In the genomic region with DNA sequence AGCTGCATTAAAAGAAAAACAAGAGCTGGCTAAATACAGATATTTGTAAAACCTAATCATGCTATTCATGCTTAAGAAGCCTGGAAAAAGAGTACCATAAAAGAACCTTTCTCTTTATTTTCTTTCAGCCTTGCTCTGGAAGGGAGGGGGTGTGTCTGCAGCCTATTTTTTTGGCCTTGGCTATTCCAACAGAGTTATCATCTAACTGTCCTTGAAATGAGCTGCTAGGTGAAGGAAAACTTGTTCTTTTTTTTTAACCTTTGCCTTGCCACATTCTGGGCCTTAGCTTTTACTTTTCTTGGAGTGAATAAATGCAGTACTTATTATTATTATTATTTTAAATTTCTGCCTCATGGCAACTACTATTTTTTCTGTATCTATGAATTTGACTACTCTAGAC, we compare ENCODE assay signal across 17 cellular contexts.
DNase-seq lines count a peak whose midpoint lies in the region; ATAC-seq, FAIRE-seq and TF ChIP-seq lines count a peak whose summit lies in the region.
"Had no signal": no experiment of that assay in that cellular context is flagged by ENCODE, and none has a peak within 500 bp of the region (broad histone marks: within the 10 kb centered on the region; RNA-seq: fewer than 3 reads in every experiment).

No MANE protein-coding gene starts in this region.

- H3K9ac ChIP-seq in HepG2 (ENCODE audit: insufficient read depth, low read depth, low read length) = no peak overlapping the region
- no peak overlapping the region for H3K9ac ChIP-seq in neural progenitor cell
- H3K9ac ChIP-seq: BLaER1, GM23248 had no signal

- POLR2A ChIA-PET in HepG2 (lab: Yijun Ruan, JAX) = no interaction called here

- in situ Hi-C loops in HepG2 (cut with HindIII; ENCODE audit: extremely low pct_ligation_motif_present, low pct_unique_long_range_greater_than_20kb) = no loop called here

- intact Hi-C loops in HepG2 (cut with micrococcal nuclease; ENCODE audit: unreplicated experiment) (loop anchor here (10.0 kb wide), 2 partner anchors 103 to 193 kb away; no protein-coding TSS in a partner anchor), right lobe of liver (cut with DNase I) (no loop called here)

- no peaks in the 10 kb centered on the region for H3F3A ChIP-seq in neural progenitor cell (ENCODE audit: low read depth)

- H3K4me3 ChIP-seq in HepG2 (replicated peaks in 1 of 3; ENCODE audit: insufficient read depth in 1 of 3, low read depth in 2 of 3, low read length in 3 of 3) = no peak overlapping the region
- H3K4me3 ChIP-seq in right lobe of liver = no peak overlapping the region
- H3K4me3 ChIP-seq in neural progenitor cell = no peak overlapping the region
- no peak overlapping the region for H3K4me3 ChIP-seq in thoracic aorta
- H3K4me3 ChIP-seq: BLaER1, GM23248 had no signal

- no peak for DNase-seq in HepG2 (ENCODE audit: low spot score)
- no peak for DNase-seq in right lobe of liver
- no peak for DNase-seq in neural progenitor cell (ENCODE audit: low spot score)
- no peak for DNase-seq in thoracic aorta (ENCODE audit: low spot score)
- DNase-seq: 8988T; AML-193; Caco-2; CD8-positive, alpha-beta memory T cell; DMS53; GF-D8; GM23248 had no signal

- H3K27ac ChIP-seq in HepG2 (ENCODE audit: extremely low read length, insufficient read depth, low read length) (no peak overlapping the region), right lobe of liver (no peak overlapping the region), neural progenitor cell (no peak overlapping the region), thoracic aorta (peak overlapping the region; percentile 67 to 72)
- H3K27ac ChIP-seq: BLaER1, GM23248 had no signal

- BruUV-seq in HepG2 (replicated peaks; lab: Mats Ljungman, UMichigan) = no TSS peak

- no peaks in the 10 kb centered on the region for H3K27me3 Mint-ChIP-seq in neural progenitor cell (ENCODE audit: insufficient read depth, low read depth)

- H3K36me3 ChIP-seq in HepG2 (replicated peaks in 1 of 2; ENCODE audit: control insufficient read depth in 1 of 2, insufficient read depth in 2 of 2, low read length in 2 of 2) (no peaks in the 10 kb centered on the region), right lobe of liver (no peaks in the 10 kb centered on the region), neural progenitor cell (no peaks in the 10 kb centered on the region), thoracic aorta (no peaks in the 10 kb centered on the region)
- H3K36me3 ChIP-seq: BLaER1 had no signal

- H3K4me1 Mint-ChIP-seq in neural progenitor cell = no peaks in the 10 kb centered on the region
- H3K4me1 Mint-ChIP-seq: CD8-positive, alpha-beta memory T cell had no signal

- ATAC-seq in HepG2 = no peak
- ATAC-seq in right lobe of liver = no peak
- ATAC-seq in thoracic aorta (ENCODE audit: insufficient number of reproducible peaks, low FRiP score, low read depth) = no peak
- no peak for ATAC-seq in HG03108 (IDR thresholded peaks at IDR 0.05; ENCODE audit: unreplicated experiment)
- no peak for ATAC-seq in GM19467 (IDR thresholded peaks at IDR 0.05; ENCODE audit: unreplicated experiment)
- no peak for ATAC-seq in GM21825 (IDR thresholded peaks at IDR 0.05; ENCODE audit: unreplicated experiment)

- H3K9me3 ChIP-seq in HepG2 (ENCODE audit: low read length) (no peaks in the 10 kb centered on the region), right lobe of liver (no peaks in the 10 kb centered on the region), neural progenitor cell (ENCODE audit: low read depth) (no peaks in the 10 kb centered on the region), thoracic aorta (no peaks in the 10 kb centered on the region)
- H3K9me3 ChIP-seq: BLaER1, Caco-2 had no signal

- TF ChIP-seq EP300 in HepG2 (IDR thresholded peaks at IDR 0.05; ENCODE audit: low read depth in 2 of 2, low read length in 2 of 2) (no peak), HepG2 (CRISPR knock-in tag; IDR thresholded peaks at IDR 0.05; ENCODE audit: borderline replicate concordance) (no peak)

- TF ChIP-seq CTCF in HepG2 (CRISPR knock-in tag; IDR thresholded peaks at IDR 0.05) (no peak), right lobe of liver (IDR thresholded peaks at IDR 0.05) (no peak), neural progenitor cell (IDR thresholded peaks at IDR 0.05) (no peak), thoracic aorta (IDR thresholded peaks at IDR 0.05) (no peak)

- H3K9me3 Mint-ChIP-seq in neural progenitor cell = no peaks in the 10 kb centered on the region
- H3K9me3 Mint-ChIP-seq: CD8-positive, alpha-beta memory T cell had no signal

- TF ChIP-seq RAD21 in HepG2 (CRISPR knock-in tag; IDR thresholded peaks at IDR 0.05) = no peak

- H3K79me2 ChIP-seq in HepG2 (ENCODE audit: insufficient read depth, low read length) (no peaks in the 10 kb centered on the region), neural progenitor cell (ENCODE audit: low read depth) (no peaks in the 10 kb centered on the region)

- H3K4me1 ChIP-seq in HepG2 (ENCODE audit: insufficient read depth, low read length) (peaks cover 32% of the 10 kb centered on the region), right lobe of liver (no peaks in the 10 kb centered on the region), neural progenitor cell (peaks cover 35% of the 10 kb centered on the region), thoracic aorta (ENCODE audit: control insufficient read depth in 1 of 2, low read depth in 2 of 2) (peaks cover 7 to 30% of the 10 kb centered on the region in 2 donors)
- H3K4me1 ChIP-seq: Caco-2 had no signal

- H3K27ac Mint-ChIP-seq in neural progenitor cell = no peak overlapping the region
- H3K27ac Mint-ChIP-seq: CD8-positive, alpha-beta memory T cell had no signal

- no peak overlapping the region for H3K4me3 Mint-ChIP-seq in neural progenitor cell

- H3K27me3 ChIP-seq in HepG2 (ENCODE audit: control insufficient read depth in 1 of 2, insufficient read depth in 2 of 2, low read length in 2 of 2) (no peaks in the 10 kb centered on the region), right lobe of liver (no peaks in the 10 kb centered on the region), neural progenitor cell (no peaks in the 10 kb centered on the region), thoracic aorta (replicated peaks; ENCODE audit: insufficient read depth) (no peaks in the 10 kb centered on the region)
- H3K27me3 ChIP-seq: BLaER1 had no signal

- CTCF ChIA-PET in HepG2 (lab: Yijun Ruan, JAX; ENCODE audit: low intra/inter-chr PET ratio, low total read pairs) = no interaction called here

- no peak overlapping the region; the same call in 1 of the 2 replicates for H3K4me2 ChIP-seq in HepG2 (ENCODE audit: low read depth, low read length)
- peak overlapping the region; percentile 10 for H3K4me2 ChIP-seq in neural progenitor cell
- H3K4me2 ChIP-seq: BLaER1 had no signal

- no peak for FAIRE-seq in HepG2 (lab: Jason Lieb, UNC)
- FAIRE-seq: H54, HTR-8/SVneo had no signal

- no peaks in the 10 kb centered on the region for H3K36me3 Mint-ChIP-seq in neural progenitor cell
- H3K36me3 Mint-ChIP-seq: CD8-positive, alpha-beta memory T cell had no signal

- TF ChIP-seq POLR2A in HepG2 (IDR thresholded peaks at IDR 0.05; ENCODE audit: insufficient read depth in 1 of 2, low read depth in 2 of 2, low read length in 2 of 2) (no peak), right lobe of liver (IDR thresholded peaks at IDR 0.05) (no peak)

- H4K20me1 ChIP-seq in HepG2 (ENCODE audit: insufficient read depth, low read length) (no peaks in the 10 kb centered on the region), neural progenitor cell (ENCODE audit: low read depth) (no peaks in the 10 kb centered on the region)
- H4K20me1 ChIP-seq: BLaER1 had no signal

- no peak overlapping the region for H2AFZ ChIP-seq in HepG2 (ENCODE audit: low read length)
- H2AFZ ChIP-seq in neural progenitor cell (replicated peaks) = no peak overlapping the region
- H2AFZ ChIP-seq: GM23248 had no signal

TF ChIP-seq in HepG2, 621 proteins besides CTCF, POLR2A, EP300 and RAD21:
- TF ChIP-seq ZBTB25 (CRISPR knock-in tag; IDR thresholded peaks at IDR 0.05) (no peak), CCAR2 (optimal IDR thresholded peaks at IDR 0.05; ENCODE audit: low read depth, low read length) (no peak), ZNF652 (CRISPR knock-in tag; IDR thresholded peaks at IDR 0.05; ENCODE audit: borderline replicate concordance, low read depth) (peak; percentile 86)
TF ChIP-seq in HepG2: peak in this region for 1.

Comparison
In these comparisons a context has a peak if more than half of its experiments do, and no peak if none do; other contexts are left out.
1. H3K27ac ChIP-seq: peak in thoracic aorta (2 of 2); none in HepG2 (single experiment), right lobe of liver (0 of 3) and neural progenitor cell (single experiment).